18 cellular contexts compared by ENCODE assay signal in the genomic region with DNA sequence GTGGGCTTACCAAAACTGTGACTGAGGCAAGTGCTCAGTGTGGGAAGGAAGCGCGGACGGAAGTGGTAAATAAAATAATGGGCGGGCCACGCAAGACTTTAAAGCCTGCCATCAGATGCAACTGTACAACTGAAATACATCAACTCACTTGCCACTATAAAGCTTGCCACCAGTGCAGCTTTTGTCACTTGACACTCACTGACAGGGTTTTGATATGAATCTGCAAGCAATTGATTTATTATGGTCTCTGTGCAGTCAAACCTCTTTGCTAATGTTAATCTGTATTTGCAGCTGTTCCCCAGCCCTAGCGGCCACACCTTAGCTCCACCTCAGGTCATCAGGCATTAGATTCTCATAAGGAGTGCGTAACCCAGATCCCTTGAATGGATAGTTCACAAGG.
"Had no signal": no experiment of that assay in that cellular context is flagged by ENCODE, and none has a peak within 500 bp of the region (broad histone marks: within the 10 kb centered on the region; RNA-seq: fewer than 3 reads in every experiment).

No MANE protein-coding gene starts in this region.

- H3K4me1 ChIP-seq: parathyroid adenoma had no signal

- H3K27me3 ChIP-seq: right lobe of liver, stomach, testis, upper lobe of left lung had no signal

- ATAC-seq: right lobe of liver had no signal

- H3K4me3 ChIP-seq: coronary artery, right lobe of liver, stomach, testis, upper lobe of left lung had no signal

- H3K27ac Mint-ChIP-seq: nephron had no signal

- DNase-seq: activated CD4-positive, alpha-beta T cell treated with anti-CD3 and anti-CD28 coated beads, Interleukin-2, amount 50 U/mL, for 4 hours; activated naive CD4-positive, alpha-beta T cell; activated T-cell treated with anti-CD3 and anti-CD28 coated beads, Interleukin-2, amount 50 U/mL, for 48 hours; aorta; hypothalamus; islet precursor cell; mammary epithelial cell; midbrain; right lobe of liver; small intestine; stimulated activated CD4-positive, alpha-beta T cell treated with anti-CD3 and anti-CD28 coated beads, Interleukin-15, amount 100 ng/mL, for 24 hours; stimulated activated CD4-positive, alpha-beta T cell treated with anti-CD3 and anti-CD28 coated beads, Interleukin-2, amount 100 ng/mL, for 48 hours; stomach; testis had no signal

- H3K36me3 ChIP-seq: right lobe of liver had no signal

- H3K9me3 ChIP-seq: right lobe of liver, stomach, testis, upper lobe of left lung had no signal

- H3K27ac ChIP-seq: coronary artery, parathyroid adenoma, right lobe of liver, stomach, testis had no signal
